In the genomic region with DNA sequence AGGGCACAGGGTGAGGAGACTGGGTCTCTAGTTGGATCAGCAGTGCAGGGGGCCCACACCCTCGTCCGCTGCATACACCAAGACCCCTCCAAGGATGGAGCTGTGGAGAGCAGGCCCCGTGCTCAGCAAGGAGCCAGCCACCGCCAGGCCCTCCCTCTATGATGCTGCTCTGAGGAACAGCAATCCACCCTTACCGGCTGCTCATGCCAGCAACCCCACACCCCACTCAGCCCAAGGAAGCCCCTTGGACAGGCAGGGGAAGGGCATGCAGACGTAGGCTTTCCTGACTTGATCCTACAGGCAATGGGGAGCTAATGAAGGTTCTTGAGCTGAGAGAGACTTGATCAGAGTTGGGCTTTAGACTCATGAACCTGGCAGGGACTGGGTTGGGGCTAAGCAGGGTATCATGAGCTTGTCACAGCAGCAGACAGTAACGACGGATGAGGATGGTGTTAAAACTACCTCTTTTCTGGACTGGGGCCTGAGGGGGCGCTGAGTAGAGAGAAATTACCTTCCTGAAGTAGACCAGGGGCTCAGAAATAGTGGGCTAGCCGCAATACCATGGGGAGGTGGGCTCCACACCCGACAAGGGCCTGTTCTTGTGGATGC, we compare ENCODE assay signal across 20 cellular contexts. TPM values are rescaled to one million over a fixed set of nuclear protein-coding genes. Genes with fewer than 3 reads are reported as not detected.
A peak's percentile ranks its signal among the peaks of the same experiment; 100 is the strongest.
DNase-seq lines count a peak whose midpoint lies in the region; ATAC-seq and TF ChIP-seq lines count a peak whose summit lies in the region.
"Had no signal": no experiment of that assay in that cellular context is flagged by ENCODE, and none has a peak within 500 bp of the region (broad histone marks: within the 10 kb centered on the region; RNA-seq: fewer than 3 reads in every experiment).

No MANE protein-coding gene starts in this region.

- no peak overlapping the region for H3K27ac Mint-ChIP-seq in chondrocyte (ENCODE audit: unreplicated experiment)

- H3K4me1 ChIP-seq in SK-N-SH (ENCODE audit: control insufficient read depth in 1 of 2, insufficient read depth in 2 of 2, low read depth in 1 of 2, low read length in 1 of 2) (peaks cover 0 to 6% of the 10 kb centered on the region in 2 experiments; a peak in 1 of 4 replicates), OCI-LY1 (ENCODE audit: insufficient read depth, low read length, severe bottlenecking) (peaks cover 54% of the 10 kb centered on the region)
- H3K4me1 ChIP-seq: HAP-1, Peyer's patch had no signal

- H3K27ac ChIP-seq in SK-N-SH (ENCODE audit: low read depth in 2 of 2, low read length in 1 of 2): no peak overlapping the region
- H3K27ac ChIP-seq in OCI-LY1 (ENCODE audit: low read depth, low read length, poor library complexity, severe bottlenecking): peak overlapping the region; percentile 98
- H3K27ac ChIP-seq: 22Rv1, Peyer's patch had no signal

- no peaks in the 10 kb centered on the region for H3K4me1 Mint-ChIP-seq in chondrocyte (ENCODE audit: low read depth)

- H3K9ac ChIP-seq in SK-N-SH (no peak overlapping the region), OCI-LY1 (ENCODE audit: low read length) (peak overlapping the region; percentile 56; the same call in 1 of the 2 replicates)

- no peak for TF ChIP-seq CTCF in SK-N-SH (IDR thresholded peaks at IDR 0.05)
- TF ChIP-seq CTCF in OCI-LY1 (IDR thresholded peaks at IDR 0.05; ENCODE audit: low read length): peak; percentile 20; the same call in 1 of the 2 replicates
- TF ChIP-seq CTCF in chondrocyte (IDR thresholded peaks at IDR 0.05): no peak

- H3K9me3 ChIP-seq in SK-N-SH (no peaks in the 10 kb centered on the region), OCI-LY1 (ENCODE audit: low read length) (no peaks in the 10 kb centered on the region)
- H3K9me3 ChIP-seq: HAP-1, Peyer's patch had no signal

- H3K27me3 ChIP-seq in SK-N-SH (ENCODE audit: insufficient read depth): no peaks in the 10 kb centered on the region
- no peaks in the 10 kb centered on the region for H3K27me3 ChIP-seq in OCI-LY1 (ENCODE audit: insufficient read depth, low read length)
- H3K27me3 ChIP-seq: Peyer's patch had no signal

- H3K4me2 ChIP-seq in SK-N-SH (no peak overlapping the region), OCI-LY1 (ENCODE audit: low read length) (peak overlapping the region; percentile 50; the same call in 1 of the 2 replicates)

- WGBS in SK-N-SH (ENCODE audit: low lambda C conversion rate): 38% methylated on average over 9 of the region's 11 CpGs

- TF ChIP-seq EP300 in SK-N-SH (IDR thresholded peaks at IDR 0.05; ENCODE audit: borderline replicate concordance in 1 of 2, low read depth in 1 of 2, low read length in 1 of 2): no peak

- peaks cover 10% of the 10 kb centered on the region for H3K27me3 Mint-ChIP-seq in chondrocyte (ENCODE audit: low read depth)

- DNase-seq in SK-N-SH (peak; percentile 10), 8988T (peak; percentile 13), mucosa of gallbladder (ENCODE audit: low spot score) (peak; percentile 0), NCI-H226 (no peak), chondrocyte (ENCODE audit: low spot score) (no peak)
- DNase-seq: C1 segment of cervical spinal cord, DMS53, IMR-90, NCI-H1417, NCI-H2029, NCI-H2171 treated with DMSO at 0.1 percent for 48 hours, NCI-H510A, NCI-H82, Peyer's patch had no signal

- no peak overlapping the region for H3K4me3 ChIP-seq in SK-N-SH (ENCODE audit: low read depth in 2 of 2, low read length in 1 of 2)
- peak overlapping the region; percentile 2 for H3K4me3 ChIP-seq in OCI-LY1 (ENCODE audit: low read depth, low read length, poor library complexity, severe bottlenecking)
- H3K4me3 ChIP-seq: HAP-1, Peyer's patch had no signal

- H3K4me3 Mint-ChIP-seq in chondrocyte (ENCODE audit: unreplicated experiment): no peak overlapping the region

- H3K36me3 Mint-ChIP-seq in chondrocyte (ENCODE audit: low read depth): no peaks in the 10 kb centered on the region

- POLR2A ChIA-PET in SK-N-SH (lab: Yijun Ruan, JAX): no interaction called here

- H3F3A ChIP-seq in SK-N-SH (replicated peaks; ENCODE audit: insufficient read depth) (no peaks in the 10 kb centered on the region), OCI-LY1 (ENCODE audit: insufficient read depth, low read length) (no peaks in the 10 kb centered on the region)

- no peaks in the 10 kb centered on the region for H3K9me3 Mint-ChIP-seq in chondrocyte (ENCODE audit: low read depth)

- H3K79me2 ChIP-seq in SK-N-SH (ENCODE audit: insufficient read depth): no peaks in the 10 kb centered on the region
- no peaks in the 10 kb centered on the region for H3K79me2 ChIP-seq in OCI-LY1 (ENCODE audit: insufficient read depth, low read length)

- H3K36me3 ChIP-seq in SK-N-SH (replicated peaks in 1 of 2; ENCODE audit: control insufficient read depth in 1 of 2, insufficient read depth in 2 of 2, low read length in 1 of 2): no peaks in the 10 kb centered on the region
- H3K36me3 ChIP-seq in OCI-LY1 (ENCODE audit: insufficient read depth, low read length): peaks cover 7% of the 10 kb centered on the region; the same call in 1 of the 2 replicates
- H3K36me3 ChIP-seq: HAP-1, Peyer's patch had no signal

- H3K9me2 ChIP-seq in SK-N-SH (no peaks in the 10 kb centered on the region), OCI-LY1 (ENCODE audit: low read depth, low read length) (no peaks in the 10 kb centered on the region)

- CTCF ChIA-PET in SK-N-SH (lab: Yijun Ruan, JAX): interaction anchor here (0.9 to 3.9 kb wide), 3 partner anchors 11 to 153 kb away, joined by 3 to 19 read pairs (median 6); no protein-coding TSS in a partner anchor

- H2AFZ ChIP-seq in SK-N-SH (ENCODE audit: low read depth): no peak overlapping the region
- no peak overlapping the region for H2AFZ ChIP-seq in OCI-LY1 (ENCODE audit: low read length)

- H4K20me1 ChIP-seq in SK-N-SH (ENCODE audit: insufficient read depth) (no peaks in the 10 kb centered on the region), OCI-LY1 (ENCODE audit: insufficient read depth, low read length) (no peaks in the 10 kb centered on the region)

- ATAC-seq in SK-N-SH treated with all-trans-retinoic acid at 6 μM for 48 hours: no peak
- ATAC-seq in HG02840 (IDR thresholded peaks at IDR 0.05; ENCODE audit: low FRiP score, unreplicated experiment): no peak

- TF ChIP-seq RAD21 in SK-N-SH (IDR thresholded peaks at IDR 0.05; ENCODE audit: low read length): no peak

TF ChIP-seq in SK-N-SH, 30 proteins besides CTCF, POLR2A, EP300 and RAD21:
- TF ChIP-seq RCOR1 (IDR thresholded peaks at IDR 0.05; ENCODE audit: low read length): no peak
- no peak for TF ChIP-seq IRF3 (IDR thresholded peaks at IDR 0.05; ENCODE audit: low read depth, low read length)
- TF ChIP-seq JUND (IDR thresholded peaks at IDR 0.05): no peak
- TF ChIP-seq NFIC (IDR thresholded peaks at IDR 0.05; ENCODE audit: borderline replicate concordance): no peak
- TF ChIP-seq FOXM1 (IDR thresholded peaks at IDR 0.05; ENCODE audit: low read depth): no peak
- no peak for TF ChIP-seq NRF1 (IDR thresholded peaks at IDR 0.05; ENCODE audit: low read depth, low read length)

TF ChIP-seq in SK-N-SH treated with all-trans-retinoic acid at 6 μM for 48 hours, 23 proteins besides CTCF, POLR2A, EP300 and RAD21 (continues in another document):
- TF ChIP-seq BACH2 (CRISPR knock-in tag; IDR thresholded peaks at IDR 0.05; ENCODE audit: borderline replicate concordance) (no peak), CREB5 (CRISPR knock-in tag; IDR thresholded peaks at IDR 0.05; ENCODE audit: low read depth) (no peak), ZFP3 (CRISPR knock-in tag; IDR thresholded peaks at IDR 0.05) (no peak), TSHZ2 (CRISPR knock-in tag; IDR thresholded peaks at IDR 0.05) (no peak), ARNTL (CRISPR knock-in tag; IDR thresholded peaks at IDR 0.05; ENCODE audit: borderline replicate concordance, low read depth) (no peak), SNAI2 (CRISPR knock-in tag; IDR thresholded peaks at IDR 0.05) (no peak), ZC3H10 (CRISPR knock-in tag; IDR thresholded peaks at IDR 0.05) (no peak), ZNF70 (CRISPR knock-in tag; IDR thresholded peaks at IDR 0.05) (no peak), GLIS3 (CRISPR knock-in tag; IDR thresholded peaks at IDR 0.05) (no peak), CSDC2 (CRISPR knock-in tag; IDR thresholded peaks at IDR 0.05) (no peak), RARB (CRISPR knock-in tag; IDR thresholded peaks at IDR 0.05) (no peak)

RNA-seq across cellular contexts. Expression of gene FGD5, which starts 50.5 kb away (rescaled TPM):
- not detected in 2 replicates for polyA plus RNA-seq in SK-N-SH (2012; rRNA removed)
- 0.01 TPM in 1 of 2 replicates, not detected in the other for polyA plus RNA-seq in SK-N-SH (2012; cell fraction: cytosol; rRNA removed)
- not detected in 2 replicates for polyA plus RNA-seq in SK-N-SH (2012; cell fraction: nucleus; rRNA removed)
- 62.5 TPM for total RNA-seq in mucosa of gallbladder
- total RNA-seq in chondrocyte: 0.22 to 0.46 TPM (median 0.28 TPM) in 3 replicates
- total RNA-seq: HT-29, IMR-90 had no signal
- polyA plus RNA-seq: IMR-90 had no signal

Comparison
In these comparisons a context has a peak if more than half of its experiments do, and no peak if none do; other contexts are left out.
1. DNase-seq: peak in SK-N-SH (single experiment), 8988T (single experiment) and mucosa of gallbladder (single experiment); none in NCI-H226 (single experiment) and chondrocyte (single experiment).
2. RNA of gene FGD5, which starts 50.5 kb away (total RNA-seq): 62.5 TPM in mucosa of gallbladder (single experiment); 0.22 to 0.46 TPM in chondrocyte; every median in the first group is over 10 times any median in the second.